Comparison of ENCODE assay signal across 8 cellular contexts in the genomic region with DNA sequence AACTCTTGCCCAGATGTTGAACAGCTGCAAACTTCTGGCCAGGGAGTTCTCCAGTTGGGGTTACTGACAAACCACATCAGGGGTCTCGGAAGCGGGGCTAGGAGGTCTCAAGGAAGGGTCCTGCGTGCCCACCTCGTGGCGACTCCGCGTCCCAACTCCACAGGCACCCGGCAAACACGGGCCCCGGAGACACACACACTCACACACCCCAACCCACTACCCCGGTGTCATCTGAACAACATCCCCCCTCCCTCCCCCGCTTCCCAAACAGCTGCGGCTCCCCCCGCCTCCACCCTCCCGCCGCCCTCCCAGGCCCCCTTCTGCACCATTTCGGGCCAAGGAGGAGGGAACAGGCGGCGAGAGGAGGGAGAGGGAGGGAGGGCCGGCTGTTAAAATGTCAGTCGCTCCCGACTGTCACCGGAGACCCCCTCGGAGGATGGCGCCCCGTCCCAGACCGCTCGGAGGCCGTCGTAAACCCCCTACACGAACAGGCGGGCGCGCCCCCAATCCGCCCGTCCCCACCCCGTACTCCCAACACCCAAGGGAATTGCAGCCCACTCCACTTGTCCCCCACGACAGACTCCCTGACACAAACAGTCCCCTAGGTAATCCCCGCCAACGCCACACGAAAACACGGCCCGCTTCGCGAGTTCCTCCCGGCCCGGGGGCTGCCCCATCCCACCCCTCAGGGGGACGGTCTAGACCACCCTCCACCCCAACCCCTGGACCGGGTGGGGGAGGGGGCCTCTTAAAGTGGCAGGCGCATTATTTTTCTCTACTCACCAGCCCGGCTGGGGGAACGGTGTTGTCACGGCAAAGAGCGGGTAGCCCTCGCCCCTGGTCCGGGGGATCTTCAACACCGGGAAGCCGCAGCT. TPM values are rescaled to one million over a fixed set of nuclear protein-coding genes. Genes with fewer than 3 reads are reported as not detected.
DNase-seq lines count a peak whose midpoint lies in the region; TF ChIP-seq lines count a peak whose summit lies in the region.

No MANE protein-coding gene starts in this region.

- H3K27ac Mint-ChIP-seq in osteocyte (ENCODE audit: unreplicated experiment), result peak overlapping the region; percentile 88

- DNase-seq in NCI-H524 (lab: John Stamatoyannopoulos, UW), result peak; percentile 54 to 61
- no peak for DNase-seq in NCI-H524 treated with DMSO at 0.1 percent for 48 hours (lab: John Stamatoyannopoulos, UW)
- DNase-seq in NCI-H2171 treated with DMSO at 0.1 percent for 48 hours (lab: John Stamatoyannopoulos, UW), result peak; percentile 64
- DNase-seq in activated naive CD4-positive, alpha-beta T cell treated with Interleukin-2 at 50 U/mL for 16 hours, result peak; percentile 57
- peak; percentile 13 for DNase-seq in glomerular visceral epithelial cell (ENCODE audit: extremely low spot score)
- DNase-seq in osteocyte (ENCODE audit: extremely low spot score, unreplicated experiment), result no peak
- DNase-seq in DMS114 treated with DMSO at 0.1 percent for 48 hours (lab: John Stamatoyannopoulos, UW; ENCODE audit: unreplicated experiment), result no peak
- no peak for DNase-seq in cerebellum (ENCODE audit: low spot score)

- TF ChIP-seq CTCF in osteocyte (IDR thresholded peaks at IDR 0.05), result no peak

- H3K9me3 Mint-ChIP-seq in osteocyte (ENCODE audit: unreplicated experiment), result no peaks in the 10 kb centered on the region

- H3K4me1 Mint-ChIP-seq in osteocyte (ENCODE audit: unreplicated experiment), result peaks cover 73% of the 10 kb centered on the region

- peaks cover 7% of the 10 kb centered on the region for H3K36me3 Mint-ChIP-seq in osteocyte (ENCODE audit: unreplicated experiment)

- no peaks in the 10 kb centered on the region for H3K27me3 Mint-ChIP-seq in osteocyte (ENCODE audit: unreplicated experiment)

- peak overlapping the region; percentile 86 for H3K4me3 Mint-ChIP-seq in osteocyte (ENCODE audit: unreplicated experiment)

RNA-seq across cellular contexts. Expression of a gene that starts 0.6 kb away (rescaled TPM):
- total RNA-seq in osteocyte (33.8 and 45.8 TPM in 2 replicates), cerebellum (6.5 TPM)

Comparison
In these comparisons a context has a peak if more than half of its experiments do, and no peak if none do; other contexts are left out.
1. DNase-seq: peak in NCI-H524 (2 of 2), NCI-H2171 treated with DMSO at 0.1 percent for 48 hours (single experiment), activated naive CD4-positive, alpha-beta T cell treated with Interleukin-2 at 50 U/mL for 16 hours (single experiment) and glomerular visceral epithelial cell (single experiment); none in NCI-H524 treated with DMSO at 0.1 percent for 48 hours (single experiment), osteocyte (single experiment), DMS114 treated with DMSO at 0.1 percent for 48 hours (single experiment) and cerebellum (single experiment).